Comparison of ENCODE assay signal across 8 cellular contexts in the genomic region with DNA sequence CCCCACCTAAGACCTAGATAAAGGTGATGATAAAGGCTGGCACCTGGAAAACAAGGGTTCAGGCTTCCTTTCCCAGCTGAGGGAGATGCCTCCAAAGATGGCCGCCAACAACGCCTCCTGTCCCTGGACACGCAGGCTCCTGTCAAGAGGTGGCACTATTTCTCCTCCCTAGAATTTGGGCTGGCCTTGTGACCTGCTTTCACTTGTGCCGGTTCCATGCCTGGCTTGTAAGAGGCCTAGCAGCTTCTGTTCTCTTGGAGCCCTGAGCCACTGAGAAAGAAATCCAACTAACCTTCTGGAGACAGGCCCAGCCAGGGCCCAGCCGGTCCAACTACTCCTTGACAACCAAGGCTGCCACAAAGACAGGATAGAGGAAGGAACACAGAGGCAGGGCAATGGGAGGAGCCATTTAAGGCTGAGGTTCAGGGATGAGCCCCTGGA.
DNase-seq lines count a peak whose midpoint lies in the region; ATAC-seq and TF ChIP-seq lines count a peak whose summit lies in the region.

No MANE protein-coding gene starts in this region.

- no peak overlapping the region for H3K27ac Mint-ChIP-seq in chondrocyte (ENCODE audit: unreplicated experiment)

- DNase-seq in ELF-1 (ENCODE audit: low read depth, low spot score): peak; percentile 86
- DNase-seq in NAMALWA (ENCODE audit: low spot score): peak; percentile 46
- no peak for DNase-seq in chondrocyte (ENCODE audit: low spot score)
- DNase-seq in stimulated activated CD4-positive, alpha-beta T cell treated with anti-CD3 and anti-CD28 coated beads, Interleukin-4, amount 100 ng/mL, for 48 hours (ENCODE audit: low read depth in 2 of 2): peak; percentile 37 to 56

- H3K4me3 ChIP-seq in WI38 (ENCODE audit: low read depth, low read length): no peak overlapping the region

- peak overlapping the region; percentile 61 for H3K27ac ChIP-seq in layer of hippocampus (ENCODE audit: low read depth, low read length)

- H3K36me3 Mint-ChIP-seq in chondrocyte (ENCODE audit: low read depth): no peaks in the 10 kb centered on the region

- no peaks in the 10 kb centered on the region for H3K27me3 ChIP-seq in layer of hippocampus (ENCODE audit: control insufficient read depth, insufficient read depth, low read length)

- H3K9me3 Mint-ChIP-seq in chondrocyte (ENCODE audit: low read depth): no peaks in the 10 kb centered on the region

- peaks cover 6% of the 10 kb centered on the region for H3K27me3 Mint-ChIP-seq in chondrocyte (ENCODE audit: low read depth)

- TF ChIP-seq CTCF in WI38 (IDR thresholded peaks at IDR 0.05; ENCODE audit: low read depth, low read length) (peak; percentile 54), chondrocyte (IDR thresholded peaks at IDR 0.05) (peak; percentile 65)

- no peaks in the 10 kb centered on the region for H3K4me1 Mint-ChIP-seq in chondrocyte (ENCODE audit: low read depth)

- no peak overlapping the region for H3K4me3 Mint-ChIP-seq in chondrocyte (ENCODE audit: unreplicated experiment)

- ATAC-seq in GM21381 (IDR thresholded peaks at IDR 0.05; ENCODE audit: unreplicated experiment) (no peak), HG02571 (IDR thresholded peaks at IDR 0.05; ENCODE audit: unreplicated experiment) (no peak)
